1 cellular context compared by ENCODE assay signal in the genomic region with DNA sequence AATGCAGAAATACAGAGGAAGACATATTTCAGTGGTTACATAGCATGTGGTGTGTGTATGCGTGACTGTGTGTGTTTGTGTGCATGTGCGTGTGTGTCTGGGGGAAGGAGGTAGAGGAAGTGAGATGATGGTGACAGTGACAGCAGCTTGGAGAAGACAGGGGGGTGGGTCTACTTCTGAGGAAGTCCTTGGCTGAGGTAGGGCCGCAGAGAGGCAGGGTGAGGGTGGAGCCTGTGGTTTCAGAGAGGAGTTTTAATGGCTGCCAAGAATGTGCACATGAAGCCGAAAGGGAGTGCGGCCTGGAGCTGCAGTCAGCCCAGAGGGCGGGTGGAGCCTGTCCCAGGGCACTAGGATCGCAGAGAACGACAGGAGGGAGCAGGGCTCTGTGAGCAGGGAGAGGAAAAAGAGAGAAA.
TF ChIP-seq lines count a peak whose summit lies in the region.

No MANE protein-coding gene starts in this region.

TF ChIP-seq in K562, 482 proteins besides CTCF, POLR2A, EP300 and RAD21 (continued from another document and continues in another):
- TF ChIP-seq, protein P1, sequence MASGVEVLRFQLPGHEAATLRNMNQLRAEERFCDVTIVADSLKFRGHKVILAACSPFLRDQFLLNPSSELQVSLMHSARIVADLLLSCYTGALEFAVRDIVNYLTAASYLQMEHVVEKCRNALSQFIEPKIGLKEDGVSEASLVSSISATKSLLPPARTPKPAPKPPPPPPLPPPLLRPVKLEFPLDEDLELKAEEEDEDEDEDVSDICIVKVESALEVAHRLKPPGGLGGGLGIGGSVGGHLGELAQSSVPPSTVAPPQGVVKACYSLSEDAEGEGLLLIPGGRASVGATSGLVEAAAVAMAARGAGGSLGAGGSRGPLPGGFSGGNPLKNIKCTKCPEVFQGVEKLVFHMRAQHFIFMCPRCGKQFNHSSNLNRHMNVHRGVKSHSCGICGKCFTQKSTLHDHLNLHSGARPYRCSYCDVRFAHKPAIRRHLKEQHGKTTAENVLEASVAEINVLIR (CRISPR knock-in tag; IDR thresholded peaks at IDR 0.05): 0 out of 2 replicates have a peak, but pooled peaks have one; percentile 17
- TF ChIP-seq MEF2D (tag; conservative IDR thresholded peaks at IDR 0.05; ENCODE audit: low read depth) (no peak), NFIX (CRISPR knock-in tag; IDR thresholded peaks at IDR 0.05; ENCODE audit: low read depth) (no peak), ZC3H11A (IDR thresholded peaks at IDR 0.05; ENCODE audit: low read depth, low read length) (no peak), ZNF589 (CRISPR knock-in tag; IDR thresholded peaks at IDR 0.05; ENCODE audit: low read depth) (0 out of 2 replicates have a peak, but pooled peaks have one; percentile 21), ZNF354B (CRISPR knock-in tag; IDR thresholded peaks at IDR 0.05) (no peak), ELF2 (CRISPR knock-in tag; IDR thresholded peaks at IDR 0.05) (no peak), ZNF76 (CRISPR knock-in tag; IDR thresholded peaks at IDR 0.05; ENCODE audit: borderline replicate concordance) (no peak), FOXJ3 (CRISPR knock-in tag; IDR thresholded peaks at IDR 0.05) (no peak), ARID2 (IDR thresholded peaks at IDR 0.05) (0 out of 2 replicates have a peak, but pooled peaks have one; percentile 30), ASH1L (IDR thresholded peaks at IDR 0.05; ENCODE audit: borderline replicate concordance, low read depth, partially characterized antibody) (no peak), CREB1 (IDR thresholded peaks at IDR 0.05) (no peak), CREB1 (CRISPR knock-in tag; IDR thresholded peaks at IDR 0.05) (no peak), FOXA1 (IDR thresholded peaks at IDR 0.05; ENCODE audit: borderline replicate concordance) (no peak), L3MBTL2 (IDR thresholded peaks at IDR 0.05) (no peak), ZKSCAN1 (IDR thresholded peaks at IDR 0.05; ENCODE audit: low read depth, low read length) (no peak), RB1 (IDR thresholded peaks at IDR 0.05; ENCODE audit: low read depth) (no peak), MTF1 (CRISPR knock-in tag; IDR thresholded peaks at IDR 0.05; ENCODE audit: borderline replicate concordance) (no peak), CBX8 (IDR thresholded peaks at IDR 0.05; ENCODE audit: borderline replicate concordance, extremely low read depth, low read depth, low read length, poor library complexity, severe bottlenecking) (no peak), KDM5B (IDR thresholded peaks at IDR 0.05; ENCODE audit: insufficient replicate concordance, low read depth, low read length) (peak; percentile 80), ZNF444 (CRISPR knock-in tag; IDR thresholded peaks at IDR 0.05) (no peak), PYGO2 (tag; IDR thresholded peaks at IDR 0.05) (no peak), SAFB2 (IDR thresholded peaks at IDR 0.05; ENCODE audit: borderline replicate concordance, low read depth, low read length, severe bottlenecking) (no peak), SLC30A9 (CRISPR knock-in tag; IDR thresholded peaks at IDR 0.05) (no peak), PHB2 (IDR thresholded peaks at IDR 0.05; ENCODE audit: low read depth) (no peak), C11orf30 (IDR thresholded peaks at IDR 0.05; ENCODE audit: low read depth) (no peak)
- TF ChIP-seq, protein P2, sequence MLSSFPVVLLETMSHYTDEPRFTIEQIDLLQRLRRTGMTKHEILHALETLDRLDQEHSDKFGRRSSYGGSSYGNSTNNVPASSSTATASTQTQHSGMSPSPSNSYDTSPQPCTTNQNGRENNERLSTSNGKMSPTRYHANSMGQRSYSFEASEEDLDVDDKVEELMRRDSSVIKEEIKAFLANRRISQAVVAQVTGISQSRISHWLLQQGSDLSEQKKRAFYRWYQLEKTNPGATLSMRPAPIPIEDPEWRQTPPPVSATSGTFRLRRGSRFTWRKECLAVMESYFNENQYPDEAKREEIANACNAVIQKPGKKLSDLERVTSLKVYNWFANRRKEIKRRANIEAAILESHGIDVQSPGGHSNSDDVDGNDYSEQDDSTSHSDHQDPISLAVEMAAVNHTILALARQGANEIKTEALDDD (IDR thresholded peaks at IDR 0.05): no peak
- TF ChIP-seq, protein P3, sequence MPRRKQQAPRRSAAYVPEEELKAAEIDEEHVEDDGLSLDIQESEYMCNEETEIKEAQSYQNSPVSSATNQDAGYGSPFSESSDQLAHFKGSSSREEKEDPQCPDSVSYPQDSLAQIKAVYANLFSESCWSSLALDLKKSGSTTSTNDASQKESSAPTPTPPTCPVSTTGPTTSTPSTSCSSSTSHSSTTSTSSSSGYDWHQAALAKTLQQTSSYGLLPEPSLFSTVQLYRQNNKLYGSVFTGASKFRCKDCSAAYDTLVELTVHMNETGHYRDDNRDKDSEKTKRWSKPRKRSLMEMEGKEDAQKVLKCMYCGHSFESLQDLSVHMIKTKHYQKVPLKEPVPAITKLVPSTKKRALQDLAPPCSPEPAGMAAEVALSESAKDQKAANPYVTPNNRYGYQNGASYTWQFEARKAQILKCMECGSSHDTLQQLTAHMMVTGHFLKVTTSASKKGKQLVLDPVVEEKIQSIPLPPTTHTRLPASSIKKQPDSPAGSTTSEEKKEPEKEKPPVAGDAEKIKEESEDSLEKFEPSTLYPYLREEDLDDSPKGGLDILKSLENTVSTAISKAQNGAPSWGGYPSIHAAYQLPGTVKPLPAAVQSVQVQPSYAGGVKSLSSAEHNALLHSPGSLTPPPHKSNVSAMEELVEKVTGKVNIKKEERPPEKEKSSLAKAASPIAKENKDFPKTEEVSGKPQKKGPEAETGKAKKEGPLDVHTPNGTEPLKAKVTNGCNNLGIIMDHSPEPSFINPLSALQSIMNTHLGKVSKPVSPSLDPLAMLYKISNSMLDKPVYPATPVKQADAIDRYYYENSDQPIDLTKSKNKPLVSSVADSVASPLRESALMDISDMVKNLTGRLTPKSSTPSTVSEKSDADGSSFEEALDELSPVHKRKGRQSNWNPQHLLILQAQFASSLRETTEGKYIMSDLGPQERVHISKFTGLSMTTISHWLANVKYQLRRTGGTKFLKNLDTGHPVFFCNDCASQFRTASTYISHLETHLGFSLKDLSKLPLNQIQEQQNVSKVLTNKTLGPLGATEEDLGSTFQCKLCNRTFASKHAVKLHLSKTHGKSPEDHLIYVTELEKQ (CRISPR knock-in tag; IDR thresholded peaks at IDR 0.05): no peak
- TF ChIP-seq, protein P4, sequence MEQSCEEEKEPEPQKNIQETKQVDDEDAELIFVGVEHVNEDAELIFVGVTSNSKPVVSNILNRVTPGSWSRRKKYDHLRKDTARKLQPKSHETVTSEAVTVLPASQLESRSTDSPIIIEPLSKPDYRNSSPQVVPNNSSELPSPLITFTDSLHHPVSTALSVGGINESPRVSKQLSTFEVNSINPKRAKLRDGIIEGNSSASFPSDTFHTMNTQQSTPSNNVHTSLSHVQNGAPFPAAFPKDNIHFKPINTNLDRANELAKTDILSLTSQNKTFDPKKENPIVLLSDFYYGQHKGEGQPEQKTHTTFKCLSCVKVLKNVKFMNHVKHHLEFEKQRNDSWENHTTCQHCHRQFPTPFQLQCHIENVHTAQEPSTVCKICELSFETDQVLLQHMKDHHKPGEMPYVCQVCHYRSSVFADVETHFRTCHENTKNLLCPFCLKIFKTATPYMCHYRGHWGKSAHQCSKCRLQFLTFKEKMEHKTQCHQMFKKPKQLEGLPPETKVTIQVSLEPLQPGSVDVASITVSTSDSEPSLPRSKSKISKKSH (CRISPR knock-in tag; IDR thresholded peaks at IDR 0.05): no peak
- TF ChIP-seq, protein P5, sequence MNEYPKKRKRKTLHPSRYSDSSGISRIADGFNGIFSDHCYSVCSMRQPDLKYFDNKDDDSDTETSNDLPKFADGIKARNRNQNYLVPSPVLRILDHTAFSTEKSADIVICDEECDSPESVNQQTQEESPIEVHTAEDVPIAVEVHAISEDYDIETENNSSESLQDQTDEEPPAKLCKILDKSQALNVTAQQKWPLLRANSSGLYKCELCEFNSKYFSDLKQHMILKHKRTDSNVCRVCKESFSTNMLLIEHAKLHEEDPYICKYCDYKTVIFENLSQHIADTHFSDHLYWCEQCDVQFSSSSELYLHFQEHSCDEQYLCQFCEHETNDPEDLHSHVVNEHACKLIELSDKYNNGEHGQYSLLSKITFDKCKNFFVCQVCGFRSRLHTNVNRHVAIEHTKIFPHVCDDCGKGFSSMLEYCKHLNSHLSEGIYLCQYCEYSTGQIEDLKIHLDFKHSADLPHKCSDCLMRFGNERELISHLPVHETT (CRISPR knock-in tag; conservative IDR thresholded peaks at IDR 0.05 in 1 of 2, IDR thresholded peaks at IDR 0.05 in 1 of 2): peak in 1 of 2 experiments; percentile 48; a peak in 1 of 4 replicates
- TF ChIP-seq, protein P6, sequence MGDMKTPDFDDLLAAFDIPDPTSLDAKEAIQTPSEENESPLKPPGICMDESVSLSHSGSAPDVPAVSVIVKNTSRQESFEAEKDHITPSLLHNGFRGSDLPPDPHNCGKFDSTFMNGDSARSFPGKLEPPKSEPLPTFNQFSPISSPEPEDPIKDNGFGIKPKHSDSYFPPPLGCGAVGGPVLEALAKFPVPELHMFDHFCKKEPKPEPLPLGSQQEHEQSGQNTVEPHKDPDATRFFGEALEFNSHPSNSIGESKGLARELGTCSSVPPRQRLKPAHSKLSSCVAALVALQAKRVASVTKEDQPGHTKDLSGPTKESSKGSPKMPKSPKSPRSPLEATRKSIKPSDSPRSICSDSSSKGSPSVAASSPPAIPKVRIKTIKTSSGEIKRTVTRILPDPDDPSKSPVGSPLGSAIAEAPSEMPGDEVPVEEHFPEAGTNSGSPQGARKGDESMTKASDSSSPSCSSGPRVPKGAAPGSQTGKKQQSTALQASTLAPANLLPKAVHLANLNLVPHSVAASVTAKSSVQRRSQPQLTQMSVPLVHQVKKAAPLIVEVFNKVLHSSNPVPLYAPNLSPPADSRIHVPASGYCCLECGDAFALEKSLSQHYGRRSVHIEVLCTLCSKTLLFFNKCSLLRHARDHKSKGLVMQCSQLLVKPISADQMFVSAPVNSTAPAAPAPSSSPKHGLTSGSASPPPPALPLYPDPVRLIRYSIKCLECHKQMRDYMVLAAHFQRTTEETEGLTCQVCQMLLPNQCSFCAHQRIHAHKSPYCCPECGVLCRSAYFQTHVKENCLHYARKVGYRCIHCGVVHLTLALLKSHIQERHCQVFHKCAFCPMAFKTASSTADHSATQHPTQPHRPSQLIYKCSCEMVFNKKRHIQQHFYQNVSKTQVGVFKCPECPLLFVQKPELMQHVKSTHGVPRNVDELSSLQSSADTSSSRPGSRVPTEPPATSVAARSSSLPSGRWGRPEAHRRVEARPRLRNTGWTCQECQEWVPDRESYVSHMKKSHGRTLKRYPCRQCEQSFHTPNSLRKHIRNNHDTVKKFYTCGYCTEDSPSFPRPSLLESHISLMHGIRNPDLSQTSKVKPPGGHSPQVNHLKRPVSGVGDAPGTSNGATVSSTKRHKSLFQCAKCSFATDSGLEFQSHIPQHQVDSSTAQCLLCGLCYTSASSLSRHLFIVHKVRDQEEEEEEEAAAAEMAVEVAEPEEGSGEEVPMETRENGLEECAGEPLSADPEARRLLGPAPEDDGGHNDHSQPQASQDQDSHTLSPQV (IDR thresholded peaks at IDR 0.05): peak; percentile 47; the same call in 1 of the 2 replicates
- TF ChIP-seq, protein P7, sequence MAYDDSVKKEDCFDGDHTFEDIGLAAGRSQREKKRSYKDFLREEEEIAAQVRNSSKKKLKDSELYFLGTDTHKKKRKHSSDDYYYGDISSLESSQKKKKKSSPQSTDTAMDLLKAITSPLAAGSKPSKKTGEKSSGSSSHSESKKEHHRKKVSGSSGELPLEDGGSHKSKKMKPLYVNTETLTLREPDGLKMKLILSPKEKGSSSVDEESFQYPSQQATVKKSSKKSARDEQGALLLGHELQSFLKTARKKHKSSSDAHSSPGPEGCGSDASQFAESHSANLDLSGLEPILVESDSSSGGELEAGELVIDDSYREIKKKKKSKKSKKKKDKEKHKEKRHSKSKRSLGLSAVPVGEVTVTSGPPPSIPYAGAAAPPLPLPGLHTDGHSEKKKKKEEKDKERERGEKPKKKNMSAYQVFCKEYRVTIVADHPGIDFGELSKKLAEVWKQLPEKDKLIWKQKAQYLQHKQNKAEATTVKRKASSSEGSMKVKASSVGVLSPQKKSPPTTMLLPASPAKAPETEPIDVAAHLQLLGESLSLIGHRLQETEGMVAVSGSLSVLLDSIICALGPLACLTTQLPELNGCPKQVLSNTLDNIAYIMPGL (CRISPR knock-in tag; IDR thresholded peaks at IDR 0.05): no peak
- TF ChIP-seq, protein P8, sequence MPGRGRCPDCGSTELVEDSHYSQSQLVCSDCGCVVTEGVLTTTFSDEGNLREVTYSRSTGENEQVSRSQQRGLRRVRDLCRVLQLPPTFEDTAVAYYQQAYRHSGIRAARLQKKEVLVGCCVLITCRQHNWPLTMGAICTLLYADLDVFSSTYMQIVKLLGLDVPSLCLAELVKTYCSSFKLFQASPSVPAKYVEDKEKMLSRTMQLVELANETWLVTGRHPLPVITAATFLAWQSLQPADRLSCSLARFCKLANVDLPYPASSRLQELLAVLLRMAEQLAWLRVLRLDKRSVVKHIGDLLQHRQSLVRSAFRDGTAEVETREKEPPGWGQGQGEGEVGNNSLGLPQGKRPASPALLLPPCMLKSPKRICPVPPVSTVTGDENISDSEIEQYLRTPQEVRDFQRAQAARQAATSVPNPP (IDR thresholded peaks at IDR 0.05; ENCODE audit: borderline replicate concordance, insufficient read depth, insufficient read length): no peak
- TF ChIP-seq, protein P9, sequence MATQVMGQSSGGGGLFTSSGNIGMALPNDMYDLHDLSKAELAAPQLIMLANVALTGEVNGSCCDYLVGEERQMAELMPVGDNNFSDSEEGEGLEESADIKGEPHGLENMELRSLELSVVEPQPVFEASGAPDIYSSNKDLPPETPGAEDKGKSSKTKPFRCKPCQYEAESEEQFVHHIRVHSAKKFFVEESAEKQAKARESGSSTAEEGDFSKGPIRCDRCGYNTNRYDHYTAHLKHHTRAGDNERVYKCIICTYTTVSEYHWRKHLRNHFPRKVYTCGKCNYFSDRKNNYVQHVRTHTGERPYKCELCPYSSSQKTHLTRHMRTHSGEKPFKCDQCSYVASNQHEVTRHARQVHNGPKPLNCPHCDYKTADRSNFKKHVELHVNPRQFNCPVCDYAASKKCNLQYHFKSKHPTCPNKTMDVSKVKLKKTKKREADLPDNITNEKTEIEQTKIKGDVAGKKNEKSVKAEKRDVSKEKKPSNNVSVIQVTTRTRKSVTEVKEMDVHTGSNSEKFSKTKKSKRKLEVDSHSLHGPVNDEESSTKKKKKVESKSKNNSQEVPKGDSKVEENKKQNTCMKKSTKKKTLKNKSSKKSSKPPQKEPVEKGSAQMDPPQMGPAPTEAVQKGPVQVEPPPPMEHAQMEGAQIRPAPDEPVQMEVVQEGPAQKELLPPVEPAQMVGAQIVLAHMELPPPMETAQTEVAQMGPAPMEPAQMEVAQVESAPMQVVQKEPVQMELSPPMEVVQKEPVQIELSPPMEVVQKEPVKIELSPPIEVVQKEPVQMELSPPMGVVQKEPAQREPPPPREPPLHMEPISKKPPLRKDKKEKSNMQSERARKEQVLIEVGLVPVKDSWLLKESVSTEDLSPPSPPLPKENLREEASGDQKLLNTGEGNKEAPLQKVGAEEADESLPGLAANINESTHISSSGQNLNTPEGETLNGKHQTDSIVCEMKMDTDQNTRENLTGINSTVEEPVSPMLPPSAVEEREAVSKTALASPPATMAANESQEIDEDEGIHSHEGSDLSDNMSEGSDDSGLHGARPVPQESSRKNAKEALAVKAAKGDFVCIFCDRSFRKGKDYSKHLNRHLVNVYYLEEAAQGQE (CRISPR knock-in tag; IDR thresholded peaks at IDR 0.05; ENCODE audit: low read depth): no peak
- TF ChIP-seq, protein P10, sequence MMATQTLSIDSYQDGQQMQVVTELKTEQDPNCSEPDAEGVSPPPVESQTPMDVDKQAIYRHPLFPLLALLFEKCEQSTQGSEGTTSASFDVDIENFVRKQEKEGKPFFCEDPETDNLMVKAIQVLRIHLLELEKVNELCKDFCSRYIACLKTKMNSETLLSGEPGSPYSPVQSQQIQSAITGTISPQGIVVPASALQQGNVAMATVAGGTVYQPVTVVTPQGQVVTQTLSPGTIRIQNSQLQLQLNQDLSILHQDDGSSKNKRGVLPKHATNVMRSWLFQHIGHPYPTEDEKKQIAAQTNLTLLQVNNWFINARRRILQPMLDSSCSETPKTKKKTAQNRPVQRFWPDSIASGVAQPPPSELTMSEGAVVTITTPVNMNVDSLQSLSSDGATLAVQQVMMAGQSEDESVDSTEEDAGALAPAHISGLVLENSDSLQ (IDR thresholded peaks at IDR 0.05): peak; percentile 92
